In genomic region chr11:71631551-71631950, GRCh38 we compare ENCODE assay signal across 2 cellular contexts. TPM values are rescaled to one million over a fixed set of nuclear protein-coding genes. Genes with fewer than 3 reads are reported as not detected.
"Had no signal": no experiment of that assay in that cellular context is flagged by ENCODE, and none has a peak within 500 bp of the region (broad histone marks: within the 10 kb centered on the region; RNA-seq: fewer than 3 reads in every experiment).

No MANE protein-coding gene starts in this region.

RNA-seq across cellular contexts. Expression of gene KRTAP5-11, which starts 48.9 kb away (rescaled TPM):
- total RNA-seq: G401, GM12878 had no signal
- polyA plus RNA-seq: GM12878 had no signal
